ENCODE assay signal across 2 cellular contexts in genomic region chr22:17095538-17095937, GRCh38.
TF ChIP-seq lines count a peak whose summit lies in the region.

No MANE protein-coding gene starts in this region.

TF ChIP-seq in HCT116, 20 proteins besides CTCF, POLR2A, EP300 and RAD21:
- no peak for TF ChIP-seq SP1 (IDR thresholded peaks at IDR 0.05; ENCODE audit: low read depth)
- no peak for TF ChIP-seq ELF1 (IDR thresholded peaks at IDR 0.05; ENCODE audit: borderline replicate concordance, low read depth)
- TF ChIP-seq ZFX (IDR thresholded peaks at IDR 0.05) = no peak
- no peak for TF ChIP-seq POLR2AphosphoS5 (IDR thresholded peaks at IDR 0.05; ENCODE audit: low read depth, low read length)
- TF ChIP-seq TCF7L2 (IDR thresholded peaks at IDR 0.05; ENCODE audit: borderline replicate concordance, extremely low read depth, insufficient read depth, insufficient read length) = no peak
- TF ChIP-seq REST (IDR thresholded peaks at IDR 0.05; ENCODE audit: low read depth) = no peak

TF ChIP-seq in WTC11, 78 proteins besides CTCF, POLR2A, EP300 and RAD21:
- no peak for TF ChIP-seq NR2C2 (CRISPR knock-in tag; IDR thresholded peaks at IDR 0.05)
- TF ChIP-seq ZNF121 (CRISPR knock-in tag; IDR thresholded peaks at IDR 0.05) = no peak
- TF ChIP-seq SMAD3 (CRISPR knock-in tag; IDR thresholded peaks at IDR 0.05; ENCODE audit: borderline replicate concordance) = no peak
- no peak for TF ChIP-seq STAT6 (CRISPR knock-in tag; conservative IDR thresholded peaks at IDR 0.05; ENCODE audit: low read depth)
- no peak for TF ChIP-seq JUN (CRISPR knock-in tag; IDR thresholded peaks at IDR 0.05)
- TF ChIP-seq ZSCAN18 (CRISPR knock-in tag; IDR thresholded peaks at IDR 0.05) = no peak
- no peak for TF ChIP-seq MAX (CRISPR knock-in tag; IDR thresholded peaks at IDR 0.05)
- TF ChIP-seq SP1 (CRISPR knock-in tag; conservative IDR thresholded peaks at IDR 0.05) = no peak
- no peak for TF ChIP-seq EMX1 (CRISPR knock-in tag; IDR thresholded peaks at IDR 0.05)
- TF ChIP-seq ATF3 (CRISPR knock-in tag; conservative IDR thresholded peaks at IDR 0.05) = no peak
- TF ChIP-seq ZNF512 (CRISPR knock-in tag; IDR thresholded peaks at IDR 0.05; ENCODE audit: borderline replicate concordance) = no peak
- TF ChIP-seq SOX15 (CRISPR knock-in tag; IDR thresholded peaks at IDR 0.05) = no peak
- no peak for TF ChIP-seq CREM (CRISPR knock-in tag; IDR thresholded peaks at IDR 0.05)
- no peak for TF ChIP-seq NFATC4 (CRISPR knock-in tag; IDR thresholded peaks at IDR 0.05)
